8 cellular contexts compared by ENCODE assay signal in the genomic region with DNA sequence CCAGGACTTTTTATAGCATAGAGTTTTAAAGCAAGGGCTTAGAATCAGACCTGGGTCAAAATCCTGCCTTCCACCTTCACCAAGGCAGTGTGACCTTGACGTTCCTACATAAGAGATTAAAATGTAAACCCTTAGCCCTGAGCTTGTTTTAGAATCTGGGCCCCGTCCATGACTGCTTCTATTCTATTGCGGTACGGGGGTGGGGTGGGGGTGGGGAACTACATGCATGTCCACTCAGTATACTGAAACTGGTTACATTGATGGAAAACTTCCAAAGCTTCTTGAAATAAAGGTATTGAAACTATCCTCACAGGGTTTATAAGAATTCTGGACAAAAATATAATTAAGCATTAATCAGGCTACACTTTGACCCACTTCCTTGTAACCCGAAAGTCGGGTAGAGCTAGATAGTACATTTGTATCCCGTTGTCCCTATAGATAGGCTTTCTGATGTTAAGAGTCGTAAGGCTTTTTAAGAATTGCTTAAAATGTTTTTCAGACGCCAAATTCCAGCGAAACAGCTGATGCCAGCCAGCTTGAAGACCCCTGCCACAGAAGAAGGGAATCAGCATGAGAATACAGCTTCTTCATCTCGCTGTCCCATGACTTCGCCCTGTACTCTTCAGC. TPM values are rescaled to one million over a fixed set of nuclear protein-coding genes. Genes with fewer than 3 reads are reported as not detected.
A peak's percentile ranks its signal among the peaks of the same experiment; 100 is the strongest.
DNase-seq lines count a peak whose midpoint lies in the region; ATAC-seq and TF ChIP-seq lines count a peak whose summit lies in the region.

No MANE protein-coding gene starts in this region.

- H3K36me3 ChIP-seq in gastrocnemius medialis = no peaks in the 10 kb centered on the region

- H3K9me3 ChIP-seq in gastrocnemius medialis = no peaks in the 10 kb centered on the region

- in situ Hi-C loops in gastrocnemius medialis (cut with MboI; ENCODE audit: low sequenced_read_pairs in 4 of 4) = loop anchor here in 2 of 4 donors (25.0 kb wide), 1 partner anchor 675 kb away; the partner anchor contains the start of gene ATF2 (in 2 of the 2)

- TF ChIP-seq CTCF in RWPE1 (conservative IDR thresholded peaks at IDR 0.05; ENCODE audit: low read depth) = no peak
- no peak for TF ChIP-seq CTCF in fibroblast of villous mesenchyme (IDR thresholded peaks at IDR 0.05; ENCODE audit: insufficient read depth, low read depth, low read length)
- no peak for TF ChIP-seq CTCF in gastrocnemius medialis (IDR thresholded peaks at IDR 0.05 in 4 of 5, conservative IDR thresholded peaks at IDR 0.05 in 1 of 5)

- DNase-seq in activated CD8-positive, alpha-beta memory T cell treated with anti-CD3 and anti-CD28 coated beads, Interleukin-2, amount 10 ng/mL, durations not matched to agents 7 days and 5 days = no peak
- no peak for DNase-seq in activated CD8-positive, alpha-beta memory T cell treated with anti-CD3 and anti-CD28 coated beads, Interleukin-2, amount 50 U/mL, for 4 hours
- no peak for DNase-seq in RWPE1 (ENCODE audit: low spot score)
- no peak for DNase-seq in fibroblast of villous mesenchyme (ENCODE audit: low read depth)
- no peak for DNase-seq in gastrocnemius medialis
- no peak for DNase-seq in NCI-H748 treated with DMSO at 0.1 percent for 48 hours (lab: John Stamatoyannopoulos, UW)
- DNase-seq in NCI-H128 (lab: John Stamatoyannopoulos, UW; ENCODE audit: unreplicated experiment) = no peak
- DNase-seq in NCI-H146 treated with DMSO at 0.1 percent for 48 hours (lab: John Stamatoyannopoulos, UW; ENCODE audit: unreplicated experiment) = no peak

- H3K36me3 Mint-ChIP-seq in activated CD8-positive, alpha-beta memory T cell treated with anti-CD3 and anti-CD28 coated beads, Interleukin-2, amount 10 ng/mL, durations not matched to agents 7 days and 5 days = peaks cover 6% of the 10 kb centered on the region

- peak overlapping the region; percentile 79 for H3K27ac Mint-ChIP-seq in activated CD8-positive, alpha-beta memory T cell treated with anti-CD3 and anti-CD28 coated beads, Interleukin-2, amount 10 ng/mL, durations not matched to agents 7 days and 5 days

- H3K4me3 ChIP-seq in fibroblast of villous mesenchyme (ENCODE audit: low read depth, low read length) = peak overlapping the region; percentile 82
- H3K4me3 ChIP-seq in gastrocnemius medialis = peak overlapping the region; percentile 76 to 100 (median 91)

- peaks cover 8 to 14% of the 10 kb centered on the region in 2 donors for H3K4me1 ChIP-seq in gastrocnemius medialis

- no peaks in the 10 kb centered on the region for H3K9me3 Mint-ChIP-seq in activated CD8-positive, alpha-beta memory T cell treated with anti-CD3 and anti-CD28 coated beads, Interleukin-2, amount 10 ng/mL, durations not matched to agents 7 days and 5 days (ENCODE audit: low read depth)

- H3K27me3 ChIP-seq in gastrocnemius medialis = no peaks in the 10 kb centered on the region

- no peaks in the 10 kb centered on the region for H3K27me3 Mint-ChIP-seq in activated CD8-positive, alpha-beta memory T cell treated with anti-CD3 and anti-CD28 coated beads, Interleukin-2, amount 10 ng/mL, durations not matched to agents 7 days and 5 days

- H3K27ac ChIP-seq in RWPE1 = peak overlapping the region; percentile 67
- peak overlapping the region; percentile 79 to 94 (median 86) for H3K27ac ChIP-seq in gastrocnemius medialis

- no peak for TF ChIP-seq POLR2A in gastrocnemius medialis (IDR thresholded peaks at IDR 0.05)

- ATAC-seq in activated CD8-positive, alpha-beta memory T cell treated with anti-CD3 and anti-CD28 coated beads, Interleukin-2, amount 10 ng/mL, durations not matched to agents 7 days and 5 days = no peak
- peak; percentile 19 to 21 for ATAC-seq in gastrocnemius medialis

- POLR2A ChIA-PET in RWPE1 (lab: Yijun Ruan, JAX; ENCODE audit: low non-redundant PET) = no interaction called here

- CTCF ChIA-PET in activated CD8-positive, alpha-beta memory T cell treated with anti-CD3 and anti-CD28 coated beads, Interleukin-2, amount 10 ng/mL, durations not matched to agents 7 days and 5 days (lab: Charles Lee) = interaction anchor here (0.8 to 8.6 kb wide), 4 partner anchors 26 to 111 kb away, joined by 3 to 56 read pairs (median 14); no protein-coding TSS in a partner anchor
- CTCF ChIA-PET in RWPE1 (lab: Yijun Ruan, JAX) = no interaction called here

- intact Hi-C loops in gastrocnemius medialis (cut with DNase I; ENCODE audit: low total_unique reads) = loop anchor here (2.0 to 5.0 kb wide), 2 partner anchors 525 to 681 kb away; partner anchors contain the start of gene ATF2

- peaks cover 63% of the 10 kb centered on the region for H3K4me1 Mint-ChIP-seq in activated CD8-positive, alpha-beta memory T cell treated with anti-CD3 and anti-CD28 coated beads, Interleukin-2, amount 10 ng/mL, durations not matched to agents 7 days and 5 days

- H3K4me3 Mint-ChIP-seq in activated CD8-positive, alpha-beta memory T cell treated with anti-CD3 and anti-CD28 coated beads, Interleukin-2, amount 10 ng/mL, durations not matched to agents 7 days and 5 days = peak overlapping the region; percentile 95

RNA-seq across cellular contexts. Expression of gene GPR155, which starts 0.8 kb away (rescaled TPM):
- 10 to 100 TPM in 1 of 2 experiments, 1 to 10 TPM in 1; 7.1 to 13.5 TPM for total RNA-seq in activated CD8-positive, alpha-beta memory T cell treated with anti-CD3 and anti-CD28 coated beads, Interleukin-2, amount 10 ng/mL, durations not matched to agents 7 days and 5 days
- total RNA-seq in fibroblast of villous mesenchyme (2.3 and 3.9 TPM in 2 replicates), gastrocnemius medialis (10 to 100 TPM in 1 of 4 donors, 1 to 10 TPM in 3; 4.0 to 12.7 (median 7.3) TPM)
